Comparison of ENCODE assay signal across 9 cellular contexts in the genomic region with DNA sequence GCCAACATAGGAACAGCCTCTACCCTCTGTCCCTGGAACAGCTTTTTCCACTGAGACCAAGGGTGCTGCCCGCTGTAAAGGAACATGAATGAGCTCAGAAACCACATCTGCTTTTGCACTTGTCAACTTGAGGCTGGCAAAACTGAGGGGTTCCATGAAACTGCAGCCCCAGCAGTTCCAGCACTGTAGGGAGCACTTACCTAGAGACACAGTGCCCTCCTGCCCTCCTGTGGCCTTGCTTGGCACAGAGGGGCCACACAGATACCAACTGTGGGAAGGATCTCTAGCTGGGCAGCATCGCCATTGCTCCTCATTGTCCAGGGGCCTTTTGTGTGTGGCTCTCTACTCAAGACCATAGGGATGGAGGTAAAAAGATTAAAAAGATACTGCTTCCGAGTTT. TPM values are rescaled to one million over a fixed set of nuclear protein-coding genes. Genes with fewer than 3 reads are reported as not detected.
A peak's percentile ranks its signal among the peaks of the same experiment; 100 is the strongest.
DNase-seq lines count a peak whose midpoint lies in the region; ATAC-seq and TF ChIP-seq lines count a peak whose summit lies in the region.
"Had no signal": no experiment of that assay in that cellular context is flagged by ENCODE, and none has a peak within 500 bp of the region (broad histone marks: within the 10 kb centered on the region; RNA-seq: fewer than 3 reads in every experiment).

No MANE protein-coding gene starts in this region.

- H3K4me1 ChIP-seq in tibial nerve, result peaks cover 0 to 89% (median 52%) of the 10 kb centered on the region in 4 donors

- peak; percentile 49 for DNase-seq in activated CD8-positive, alpha-beta memory T cell treated with anti-CD3 and anti-CD28 coated beads, Interleukin-2, amount 50 U/mL, for 4 hours
- no peak for DNase-seq in activated CD8-positive, alpha-beta memory T cell treated with anti-CD3 and anti-CD28 coated beads for 24 hours
- DNase-seq in activated T-helper 2 cell treated with anti-CD3 and anti-CD28 coated beads, Interferon-gamma antibody, Interleukin-2, Interleukin-4, amounts not matched to agents 10 μg/mL and 5 μg/mL and 100 μg/mL, durations not matched to agents 14 hours and 24 hours and 36 hours (ENCODE audit: low spot score), result no peak
- DNase-seq in left colon (no peak), tibial nerve (ENCODE audit: low spot score in 2 of 2) (no peak)

- TF ChIP-seq EP300 in tibial nerve (IDR thresholded peaks at IDR 0.05), result no peak

- H3K9me3 ChIP-seq in tibial nerve, result no peaks in the 10 kb centered on the region
- H3K9me3 ChIP-seq: gastroesophageal sphincter had no signal

- H3K27me3 ChIP-seq in tibial nerve, result no peaks in the 10 kb centered on the region
- H3K27me3 ChIP-seq: gastroesophageal sphincter had no signal

- 84 to 87% methylated on average over 3 of the region's 3 CpGs for WGBS in tibial nerve, 2 donors

- no peaks in the 10 kb centered on the region for H3K9me3 Mint-ChIP-seq in activated T-helper 2 cell treated with anti-CD3 and anti-CD28 coated beads, Interferon-gamma antibody, Interleukin-2, Interleukin-4, amounts not matched to agents 10 μg/mL and 5 μg/mL and 100 μg/mL, durations not matched to agents 14 hours and 24 hours and 36 hours

- TF ChIP-seq CTCF in tibial nerve (IDR thresholded peaks at IDR 0.05), result peak in 2 of 5 experiments; percentile 21 to 29

- TF ChIP-seq POLR2A in tibial nerve (IDR thresholded peaks at IDR 0.05), result no peak

- intact Hi-C loops in activated T-helper 2 cell treated with anti-CD3 and anti-CD28 coated beads, Interferon-gamma antibody, Interleukin-2, Interleukin-4, amounts not matched to agents 10 μg/mL and 5 μg/mL and 100 μg/mL, durations not matched to agents 14 hours and 24 hours and 36 hours (cut with micrococcal nuclease), result loop anchor here (1.0 kb wide), 1 partner anchor 53 kb away; no protein-coding TSS in a partner anchor
- intact Hi-C loops in left colon (cut with DNase I, micrococcal nuclease), result no loop called here

- H3K27me3 Mint-ChIP-seq in activated T-helper 2 cell treated with anti-CD3 and anti-CD28 coated beads, Interferon-gamma antibody, Interleukin-2, Interleukin-4, amounts not matched to agents 10 μg/mL and 5 μg/mL and 100 μg/mL, durations not matched to agents 14 hours and 24 hours and 36 hours (ENCODE audit: low read depth), result no peaks in the 10 kb centered on the region

- H3K27ac ChIP-seq in tibial nerve, result peak overlapping the region in 3 of 4 donors; percentile 41 to 84 (median 67)

- H3K27ac Mint-ChIP-seq in activated T-helper 2 cell treated with anti-CD3 and anti-CD28 coated beads, Interferon-gamma antibody, Interleukin-2, Interleukin-4, amounts not matched to agents 10 μg/mL and 5 μg/mL and 100 μg/mL, durations not matched to agents 14 hours and 24 hours and 36 hours, result peak overlapping the region; percentile 77

- no peaks in the 10 kb centered on the region for H3K36me3 ChIP-seq in tibial nerve
- H3K36me3 ChIP-seq: gastroesophageal sphincter had no signal

- H3K4me3 ChIP-seq in tibial nerve, result no peak overlapping the region
- H3K4me3 ChIP-seq: gastroesophageal sphincter had no signal

- ATAC-seq in left colon (peak; percentile 45), GM18520 (IDR thresholded peaks at IDR 0.05; ENCODE audit: unreplicated experiment) (no peak), HG02678 (IDR thresholded peaks at IDR 0.05; ENCODE audit: unreplicated experiment) (no peak), GM21360 (IDR thresholded peaks at IDR 0.05; ENCODE audit: unreplicated experiment) (no peak)
- ATAC-seq: gastroesophageal sphincter had no signal

- peaks cover 89% of the 10 kb centered on the region for H3K4me1 Mint-ChIP-seq in activated T-helper 2 cell treated with anti-CD3 and anti-CD28 coated beads, Interferon-gamma antibody, Interleukin-2, Interleukin-4, amounts not matched to agents 10 μg/mL and 5 μg/mL and 100 μg/mL, durations not matched to agents 14 hours and 24 hours and 36 hours (ENCODE audit: low read depth)

- H3K36me3 Mint-ChIP-seq in activated T-helper 2 cell treated with anti-CD3 and anti-CD28 coated beads, Interferon-gamma antibody, Interleukin-2, Interleukin-4, amounts not matched to agents 10 μg/mL and 5 μg/mL and 100 μg/mL, durations not matched to agents 14 hours and 24 hours and 36 hours (ENCODE audit: low read depth), result peaks cover 67% of the 10 kb centered on the region

- no peak overlapping the region for H3K4me3 Mint-ChIP-seq in activated T-helper 2 cell treated with anti-CD3 and anti-CD28 coated beads, Interferon-gamma antibody, Interleukin-2, Interleukin-4, amounts not matched to agents 10 μg/mL and 5 μg/mL and 100 μg/mL, durations not matched to agents 14 hours and 24 hours and 36 hours (ENCODE audit: low read depth)

RNA-seq across cellular contexts. Expression of gene ITPKB, which starts 51.6 kb away (rescaled TPM):
- total RNA-seq in activated T-helper 2 cell treated with anti-CD3 and anti-CD28 coated beads, Interferon-gamma antibody, Interleukin-2, Interleukin-4, amounts not matched to agents 10 μg/mL and 5 μg/mL and 100 μg/mL, durations not matched to agents 14 hours and 24 hours and 36 hours, result 27.6 and 30.0 TPM in 2 replicates
- total RNA-seq in left colon (10 to 100 TPM in 1 of 2 donors, 1 to 10 TPM in 1; 9.7 to 20.9 TPM), tibial nerve (10 to 100 TPM; 49.2 to 82.0 (median 52.7) TPM)
